In genomic region chr1:12412439-12412838, GRCh38 we compare ENCODE assay signal across 23 cellular contexts.
"Had no signal": no experiment of that assay in that cellular context is flagged by ENCODE, and none has a peak within 500 bp of the region (broad histone marks: within the 10 kb centered on the region; RNA-seq: fewer than 3 reads in every experiment).

No MANE protein-coding gene starts in this region.

- FAIRE-seq: HepG2, RCC 7860 had no signal

- ATAC-seq: HepG2 had no signal

- H3K27me3 ChIP-seq: SJSA1 had no signal

- DNase-seq: IMR-90, Karpas-422, KG1, MM.1S, NCI-H1092 treated with DMSO at 0.1 percent for 48 hours, NCI-H1436, NCI-H187, NCI-H2029, NCI-H2081 treated with DMSO at 0.1 percent for 48 hours, NCI-H2171, NCI-H226, NCI-H446, NCI-H510A, NCI-H524 treated with DMSO at 0.1 percent for 48 hours, NCI-H69, NCI-H774, Right ventricle myocardium superior, RPMI8226, SIG-M5 had no signal

- H3K9me3 ChIP-seq: SJSA1 had no signal

- H3K27ac ChIP-seq: SJSA1, SK-N-MC had no signal

- H3K4me3 ChIP-seq: SJSA1, SK-N-MC had no signal
